Comparison of ENCODE assay signal across 8 cellular contexts in genomic region chr17:46191332-46192210, GRCh38. TPM values are rescaled to one million over a fixed set of nuclear protein-coding genes. Genes with fewer than 3 reads are reported as not detected.
DNase-seq lines count a peak whose midpoint lies in the region; ATAC-seq and TF ChIP-seq lines count a peak whose summit lies in the region.

No MANE protein-coding gene starts in this region.

- no peaks in the 10 kb centered on the region for H3K9me2 ChIP-seq in PC-9 (ENCODE audit: insufficient read depth)

- H3K4me1 ChIP-seq in PC-9 (replicated peaks; ENCODE audit: insufficient read depth): peaks cover 34% of the 10 kb centered on the region

- H4K20me1 ChIP-seq in PC-9 (ENCODE audit: insufficient read depth): peaks cover 49% of the 10 kb centered on the region

- TSS peak; percentile 54 for BruUV-seq in PC-9 (replicated peaks; lab: Mats Ljungman, UMichigan)

- H3F3A ChIP-seq in PC-9 (ENCODE audit: insufficient read depth, low read depth): peaks cover 23% of the 10 kb centered on the region

- in situ Hi-C loops in T47D (cut with HindIII; ENCODE audit: low pct_unique_long_range_greater_than_20kb, low sequenced_read_pairs): no loop called here

- H3K27me3 ChIP-seq in PC-9 (ENCODE audit: insufficient read depth, low read depth) (no peaks in the 10 kb centered on the region), layer of hippocampus (ENCODE audit: control insufficient read depth, insufficient read depth, low read length) (no peaks in the 10 kb centered on the region)

- POLR2A ChIA-PET in PC-9 (lab: Charles Lee; ENCODE audit: unreplicated experiment): no interaction called here

- DNase-seq in DMS 273 (lab: John Stamatoyannopoulos, UW; ENCODE audit: unreplicated experiment) (peak; percentile 83), HS-5 (ENCODE audit: low read depth) (peak; percentile 30), PC-9 (peak in 1 of 2 experiments; percentile 10), T47D (ENCODE audit: low read depth in 1 of 2, low spot score in 1 of 2) (peak; percentile 56 to 76)
- DNase-seq in stimulated activated naive CD8-positive, alpha-beta T cell treated with anti-CD3 and anti-CD28 coated beads, Interleukin-15, Interleukin-2, amounts not matched to agents 100 U/mL and 50 U/mL, for 24 hours: peak; percentile 44

- TF ChIP-seq CTCF in PC-9 (conservative IDR thresholded peaks at IDR 0.05): no peak

- no peaks in the 10 kb centered on the region for H3K9me3 ChIP-seq in PC-9 (ENCODE audit: insufficient read depth, low read depth)

- H3K27ac ChIP-seq in PC-9: peak overlapping the region; percentile 81
- peak overlapping the region; percentile 99 for H3K27ac ChIP-seq in layer of hippocampus (ENCODE audit: low read depth, low read length)

- no peak for ATAC-seq in stimulated activated naive CD8-positive, alpha-beta T cell treated with anti-CD3 and anti-CD28 coated beads, Interleukin-15, Interleukin-2, amounts not matched to agents 100 U/mL and 50 U/mL, for 24 hours
- ATAC-seq in GM19035 (IDR thresholded peaks at IDR 0.05; ENCODE audit: unreplicated experiment) (no peak), GM21526 (IDR thresholded peaks at IDR 0.05; ENCODE audit: low FRiP score, unreplicated experiment) (no peak)

- intact Hi-C loops in PC-9 (cut with micrococcal nuclease; ENCODE audit: unreplicated experiment): loop anchor here (5.0 kb wide), 3 partner anchors 129 to 189 kb away; no protein-coding TSS in a partner anchor

- CTCF ChIA-PET in PC-9 (lab: Charles Lee): interaction anchor here (0.6 kb wide), 1 partner anchor 1480 kb away, joined by 9 read pairs; no protein-coding TSS in a partner anchor

- H3K79me2 ChIP-seq in PC-9 (ENCODE audit: low read depth): peaks cover 85% of the 10 kb centered on the region

- peak overlapping the region; percentile 88 for H3K4me2 ChIP-seq in PC-9

- H3K4me3 ChIP-seq in PC-9: peak overlapping the region; percentile 98

- H3K36me3 ChIP-seq in PC-9 (ENCODE audit: low read depth): 0 out of 2 replicates have a peak, but pooled peaks cover 5% of the 10 kb centered on the region

- H2AFZ ChIP-seq in PC-9: peak overlapping the region; percentile 70

RNA-seq across cellular contexts. Expression of gene KANSL1, which starts 1.7 kb away (rescaled TPM):
- total RNA-seq in PC-9 (2021): 42.6 and 52.5 TPM in 2 replicates
